In genomic region chr9:94656190-94656589, GRCh38 we compare ENCODE assay signal across 8 cellular contexts. TPM values are rescaled to one million over a fixed set of nuclear protein-coding genes. Genes with fewer than 3 reads are reported as not detected.
DNase-seq lines count a peak whose midpoint lies in the region; ATAC-seq and TF ChIP-seq lines count a peak whose summit lies in the region.

No MANE protein-coding gene starts in this region.

- no peak overlapping the region for H3K4me3 Mint-ChIP-seq in endodermal cell

- H3K9me3 ChIP-seq in endodermal cell (ENCODE audit: control insufficient read depth, low read length) (no peaks in the 10 kb centered on the region), HAP-1 (no peaks in the 10 kb centered on the region)

- no peaks in the 10 kb centered on the region for H3K36me3 ChIP-seq in endodermal cell (ENCODE audit: control insufficient read depth, insufficient read depth, low read length)
- no peaks in the 10 kb centered on the region for H3K36me3 ChIP-seq in HAP-1 (replicated peaks)

- TF ChIP-seq CTCF in endodermal cell (conservative IDR thresholded peaks at IDR 0.05) = no peak

- WGBS in endodermal cell (ENCODE audit: insufficient coverage in 1 of 2, insufficient read length in 1 of 2), 2 experiments = 63 to 77% methylated on average over 3 to 6 of the region's 6 CpGs

- peak; percentile 87 to 96 for ATAC-seq in activated CD4-positive, CD25-positive, alpha-beta regulatory T cell treated with anti-CD3 and anti-CD28 coated beads, Interleukin-2, amount 50 U/mL, for 24 hours
- ATAC-seq in HG02973 (IDR thresholded peaks at IDR 0.05; ENCODE audit: unreplicated experiment) = peak; percentile 97

- DNase-seq in activated CD4-positive, CD25-positive, alpha-beta regulatory T cell treated with anti-CD3 and anti-CD28 coated beads, Interleukin-2, amount 50 U/mL, for 72 hours = no peak
- DNase-seq in SIG-M5 treated with dmso at 0.1 percent for 504 hours (lab: John Stamatoyannopoulos, UW; ENCODE audit: unreplicated experiment) (peak; percentile 80), endodermal cell (peak; percentile 60), HAP-1 (ENCODE audit: low spot score in 2 of 2) (no peak), D341Med (ENCODE audit: low spot score) (no peak)
- DNase-seq in stimulated activated CD4-positive, alpha-beta T cell treated with anti-CD3 and anti-CD28 coated beads, Interleukin-12 subunit alpha, Interleukin-12 subunit beta, amount 100 ng/mL, for 4 hours = peak; percentile 8

- in situ Hi-C loops in HAP-1 (cut with MboI; ENCODE audit: low sequenced_read_pairs) = no loop called here

- H3K27ac ChIP-seq in endodermal cell (ENCODE audit: low read depth, low read length) = no peak overlapping the region

- no peak overlapping the region for H3K9ac ChIP-seq in endodermal cell (ENCODE audit: extremely low read depth, low read length, poor library complexity, severe bottlenecking)

- H3K36me3 Mint-ChIP-seq in endodermal cell (ENCODE audit: low read depth) = no peaks in the 10 kb centered on the region

- H3K9me3 Mint-ChIP-seq in endodermal cell = no peaks in the 10 kb centered on the region

- H3K27ac Mint-ChIP-seq in endodermal cell = no peak overlapping the region

- H3K4me1 ChIP-seq in endodermal cell (ENCODE audit: control insufficient read depth, insufficient read depth, low read length) (peaks cover 7% of the 10 kb centered on the region), HAP-1 (no peaks in the 10 kb centered on the region; the same call in 1 of the 2 replicates)

- H3K4me3 ChIP-seq in endodermal cell (ENCODE audit: low read length) (no peak overlapping the region), HAP-1 (no peak overlapping the region)

- H3K4me1 Mint-ChIP-seq in endodermal cell = peaks cover 9% of the 10 kb centered on the region

- peaks cover 24% of the 10 kb centered on the region for H3K27me3 Mint-ChIP-seq in endodermal cell (ENCODE audit: insufficient read depth)

- no peaks in the 10 kb centered on the region for H3K27me3 ChIP-seq in endodermal cell (ENCODE audit: control insufficient read depth, insufficient read depth, low read length, poor library complexity, severe bottlenecking)
- H3K27me3 ChIP-seq in HAP-1 (ENCODE audit: low read depth) = no peaks in the 10 kb centered on the region

RNA-seq across cellular contexts. Expression of gene FBP1, which starts 16.9 kb away (rescaled TPM):
- 1 to 10 TPM in 1 of 2 donors, under 1 TPM in 1; 0.95 to 1.0 TPM for total RNA-seq in endodermal cell
- 0.28 TPM for polyA plus RNA-seq in endodermal cell (2013, experiment 1 of 2)
- polyA plus RNA-seq in endodermal cell (2013, experiment 2 of 2) = 0.21 TPM

Comparison
In these comparisons a context has a peak if more than half of its experiments do, and no peak if none do; other contexts are left out.
1. DNase-seq: peak in SIG-M5 treated with dmso at 0.1 percent for 504 hours (single experiment), endodermal cell (single experiment) and stimulated activated CD4-positive, alpha-beta T cell treated with anti-CD3 and anti-CD28 coated beads, Interleukin-12 subunit alpha, Interleukin-12 subunit beta, amount 100 ng/mL, for 4 hours (single experiment); none in activated CD4-positive, CD25-positive, alpha-beta regulatory T cell treated with anti-CD3 and anti-CD28 coated beads, Interleukin-2, amount 50 U/mL, for 72 hours (single experiment), HAP-1 (0 of 2) and D341Med (single experiment).